ENCODE assay signal across 13 cellular contexts in genomic region chr10:124429576-124429975, GRCh38. TPM values are rescaled to one million over a fixed set of nuclear protein-coding genes. Genes with fewer than 3 reads are reported as not detected.
DNase-seq lines count a peak whose midpoint lies in the region; ATAC-seq and TF ChIP-seq lines count a peak whose summit lies in the region.
"Had no signal": no experiment of that assay in that cellular context is flagged by ENCODE, and none has a peak within 500 bp of the region (broad histone marks: within the 10 kb centered on the region; RNA-seq: fewer than 3 reads in every experiment).

No MANE protein-coding gene starts in this region.

- H3K4me1 Mint-ChIP-seq in GM23338 = peaks cover 14% of the 10 kb centered on the region
- H3K4me1 Mint-ChIP-seq: CD4-positive, alpha-beta memory T cell had no signal

- H3K4me2 ChIP-seq in GM23338 = no peak overlapping the region
- no peak overlapping the region for H3K4me2 ChIP-seq in hepatocyte

- no peaks in the 10 kb centered on the region for H3K79me2 ChIP-seq in GM23338 (replicated peaks; ENCODE audit: insufficient read depth)
- no peaks in the 10 kb centered on the region for H3K79me2 ChIP-seq in hepatocyte

- H3K9me3 Mint-ChIP-seq in GM23338 = no peaks in the 10 kb centered on the region
- H3K9me3 Mint-ChIP-seq: CD4-positive, alpha-beta memory T cell had no signal

- H3K27ac ChIP-seq in GM23338 (ENCODE audit: low read depth) = no peak overlapping the region
- H3K27ac ChIP-seq in hepatocyte = peak overlapping the region; percentile 31
- H3K27ac ChIP-seq: C4-2B had no signal

- ATAC-seq in GM23338 (no peak; the same call in 2 of the 3 replicates), mucosa of descending colon (peak; percentile 75), HG03039 (IDR thresholded peaks at IDR 0.05; ENCODE audit: unreplicated experiment) (no peak)
- ATAC-seq: HCT116 had no signal

- H3K27me3 ChIP-seq in GM23338 (ENCODE audit: insufficient read depth) = no peaks in the 10 kb centered on the region
- H3K27me3 ChIP-seq in hepatocyte = no peaks in the 10 kb centered on the region
- H3K27me3 ChIP-seq: BE2C had no signal

- TF ChIP-seq CTCF in GM23338 (conservative IDR thresholded peaks at IDR 0.05; ENCODE audit: low read depth in 2 of 2) (no peak), hepatocyte (IDR thresholded peaks at IDR 0.05; ENCODE audit: poor library complexity) (no peak), mucosa of descending colon (IDR thresholded peaks at IDR 0.05) (no peak)

- no peaks in the 10 kb centered on the region for H3F3A ChIP-seq in GM23338 (replicated peaks; ENCODE audit: low read depth)

- H3K4me3 ChIP-seq in GM23338 (no peak overlapping the region), hepatocyte (no peak overlapping the region), mucosa of descending colon (no peak overlapping the region)

- H3K9me2 ChIP-seq in GM23338 (ENCODE audit: insufficient read depth) (no peaks in the 10 kb centered on the region), hepatocyte (replicated peaks; ENCODE audit: insufficient read depth) (no peaks in the 10 kb centered on the region)

- no peak overlapping the region for H3K27ac Mint-ChIP-seq in GM23338

- WGBS in hepatocyte (ENCODE audit: low lambda C conversion rate, missing lambda C conversion rate) = 73% methylated on average over 5 of the region's 5 CpGs

- H2AFZ ChIP-seq in GM23338 = peak overlapping the region; percentile 38; the same call in 1 of the 2 replicates
- H2AFZ ChIP-seq in hepatocyte = no peak overlapping the region

- H3K36me3 Mint-ChIP-seq in GM23338 (ENCODE audit: low read depth) = no peaks in the 10 kb centered on the region
- H3K36me3 Mint-ChIP-seq: CD4-positive, alpha-beta memory T cell had no signal

- H3K36me3 ChIP-seq in GM23338 (ENCODE audit: insufficient read depth) = no peaks in the 10 kb centered on the region
- no peaks in the 10 kb centered on the region for H3K36me3 ChIP-seq in hepatocyte (replicated peaks; ENCODE audit: insufficient read depth, low read depth)
- no peaks in the 10 kb centered on the region for H3K36me3 ChIP-seq in mucosa of descending colon (ENCODE audit: low read depth)
- H3K36me3 ChIP-seq: BE2C had no signal

- no peak for DNase-seq in GM23338 (ENCODE audit: low spot score)
- peak; percentile 4 for DNase-seq in NCI-H69 (lab: John Stamatoyannopoulos, UW)
- peak; percentile 18 for DNase-seq in hepatocyte (ENCODE audit: low spot score)
- DNase-seq in mucosa of descending colon = peak in 1 of 3 donors; percentile 45
- no peak for DNase-seq in HT-29 (ENCODE audit: low spot score)
- DNase-seq in activated CD4-positive, CD25-positive, alpha-beta regulatory T cell treated with anti-CD3 and anti-CD28 coated beads, Interleukin-2, amount 50 U/mL, for 72 hours = no peak
- DNase-seq: BE2C; CD4-positive, alpha-beta memory T cell had no signal

- H3K4me3 Mint-ChIP-seq in GM23338 = no peak overlapping the region
- H3K4me3 Mint-ChIP-seq: CD4-positive, alpha-beta memory T cell had no signal

- intact Hi-C loops in mucosa of descending colon (cut with DNase I, micrococcal nuclease) = no loop called here

- H4K20me1 ChIP-seq in GM23338 (replicated peaks; ENCODE audit: insufficient read depth) (no peaks in the 10 kb centered on the region; the same call in 1 of the 2 replicates), hepatocyte (ENCODE audit: insufficient read depth, poor library complexity, severe bottlenecking) (no peaks in the 10 kb centered on the region)

- peaks cover 5% of the 10 kb centered on the region for H3K27me3 Mint-ChIP-seq in GM23338 (ENCODE audit: insufficient read depth, low read depth, poor library complexity)

- peaks cover 10% of the 10 kb centered on the region; the same call in 1 of the 2 replicates for H3K4me1 ChIP-seq in GM23338 (ENCODE audit: insufficient read depth)
- H3K4me1 ChIP-seq in hepatocyte (ENCODE audit: insufficient read depth) = peaks cover 6% of the 10 kb centered on the region
- H3K4me1 ChIP-seq in mucosa of descending colon (ENCODE audit: low read depth) = peaks cover 2% of the 10 kb centered on the region
- H3K4me1 ChIP-seq: BE2C had no signal

- H3K9me3 ChIP-seq in hepatocyte (ENCODE audit: low read depth) = no peaks in the 10 kb centered on the region
- no peaks in the 10 kb centered on the region for H3K9me3 ChIP-seq in mucosa of descending colon
- H3K9me3 ChIP-seq: BE2C had no signal

TF ChIP-seq in GM23338, 12 proteins besides CTCF, POLR2A, EP300 and RAD21:
- no peak for TF ChIP-seq ZNF331 (CRISPR knock-in tag; IDR thresholded peaks at IDR 0.05; ENCODE audit: low read depth)

RNA-seq across cellular contexts. Expression of gene OAT, which starts 10.9 kb away (rescaled TPM):
- total RNA-seq in GM23338 (2014; rRNA removed; shearing (Covaris generic)) = 139 and 158 TPM in 2 replicates
- polyA plus RNA-seq in GM23338 (2016; fragmentation: Nextera tagmentation; extraction: Ambion mirVana) (131 and 136 TPM in 2 replicates), hepatocyte (450 and 568 TPM in 2 replicates)
- total RNA-seq in hepatocyte (694 and 743 TPM in 2 replicates), mucosa of descending colon (100 to 1,000 TPM in 1 of 3 donors, 10 to 100 TPM in 2; 46.7 to 120 (median 69.6) TPM)
- total RNA-seq in HT-29 (2014; rRNA removed; shearing (Covaris generic)) = 26.5 and 28.9 TPM in 2 replicates

RNA-seq across cellular contexts. Expression of gene NKX1-2, which starts 20.3 kb away (rescaled TPM):
- total RNA-seq in GM23338 (2014; rRNA removed; shearing (Covaris generic)) = 37.0 and 39.4 TPM in 2 replicates
- 9.4 and 9.8 TPM in 2 replicates for polyA plus RNA-seq in GM23338 (2016; fragmentation: Nextera tagmentation; extraction: Ambion mirVana)
- total RNA-seq in hepatocyte = 2.0 and 5.2 TPM in 2 replicates
- polyA plus RNA-seq in hepatocyte = 0.22 and 0.64 TPM in 2 replicates
- total RNA-seq in mucosa of descending colon = not detected
- total RNA-seq in HT-29 (2014; rRNA removed; shearing (Covaris generic)) = not detected in 2 replicates
- total RNA-seq: CD4-positive, alpha-beta memory T cell; Daoy had no signal
- polyA plus RNA-seq: AG04450; CD4-positive, alpha-beta memory T cell had no signal

RNA-seq across cellular contexts. Expression of gene LHPP, which starts 32.0 kb away (rescaled TPM):
- 34.1 and 40.2 TPM in 2 replicates for total RNA-seq in GM23338 (2014; rRNA removed; shearing (Covaris generic))
- 25.5 and 27.4 TPM in 2 replicates for polyA plus RNA-seq in GM23338 (2016; fragmentation: Nextera tagmentation; extraction: Ambion mirVana)
- total RNA-seq in hepatocyte = 29.4 and 34.9 TPM in 2 replicates
- polyA plus RNA-seq in hepatocyte = 23.6 and 30.3 TPM in 2 replicates
- 10 to 100 TPM; 19.7 to 46.7 (median 26.5) TPM for total RNA-seq in mucosa of descending colon
- total RNA-seq in HT-29 (2014; rRNA removed; shearing (Covaris generic)) = 4.4 and 15.4 TPM in 2 replicates

Comparison
In these comparisons a context has a peak if more than half of its experiments do, and no peak if none do; other contexts are left out.
1. DNase-seq: peak in NCI-H69 (single experiment) and hepatocyte (single experiment); none in GM23338 (single experiment), HT-29 (single experiment) and activated CD4-positive, CD25-positive, alpha-beta regulatory T cell treated with anti-CD3 and anti-CD28 coated beads, Interleukin-2, amount 50 U/mL, for 72 hours (single experiment).